16 cellular contexts compared by ENCODE assay signal in the genomic region with DNA sequence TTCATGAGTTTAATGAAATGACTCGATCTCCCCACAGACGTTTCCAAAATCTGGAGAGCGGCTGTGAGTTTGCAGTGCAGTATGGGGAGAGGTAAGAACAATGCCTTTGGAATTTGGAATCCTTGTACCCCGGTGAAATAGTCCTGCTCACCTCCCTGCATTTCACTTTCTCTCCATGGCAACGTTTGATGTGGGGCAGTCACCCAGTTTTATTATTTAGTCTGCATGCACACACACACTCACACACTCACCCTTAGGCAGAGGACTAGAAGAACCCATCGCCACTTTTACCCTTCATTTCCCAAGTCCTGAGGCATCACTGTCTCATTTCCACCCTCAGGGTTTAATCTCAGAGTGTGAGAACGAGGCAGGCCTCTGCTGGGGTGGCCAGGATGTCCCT.
"Had no signal": no experiment of that assay in that cellular context is flagged by ENCODE, and none has a peak within 500 bp of the region (broad histone marks: within the 10 kb centered on the region; RNA-seq: fewer than 3 reads in every experiment).

No MANE protein-coding gene starts in this region.

- H3K36me3 ChIP-seq: adrenal gland, ovary, spleen, thyroid gland had no signal

- H3K9me3 ChIP-seq: adrenal gland, ovary, spleen, thyroid gland had no signal

- DNase-seq: activated CD4-positive, alpha-beta T cell treated with anti-CD3 and anti-CD28 coated beads, Interleukin-2, amount 10 ng/mL, durations not matched to agents 7 days and 5 days; activated CD4-positive, CD25-positive, alpha-beta regulatory T cell; activated CD8-positive, alpha-beta memory T cell treated with anti-CD3 and anti-CD28 coated beads, Interleukin-2, amount 50 U/mL, for 48 hours; activated CD8-positive, alpha-beta T cell treated with anti-CD3 and anti-CD28 coated beads, Interleukin-2, amount 10 ng/mL, durations not matched to agents 7 days and 5 days; activated effector memory CD4-positive, alpha-beta T cell treated with Interleukin-2 at 50 U/mL for 16 hours; activated T-cell treated with anti-CD3 and anti-CD28 coated beads, Interleukin-2, amount 50 U/mL, for 48 hours; adrenal gland; foreskin fibroblast; left colon; nephron progenitor cell; ovary; spleen; stimulated activated naive B cell treated with anti-CD40 and anti-IgM and Interleukin-4, amounts not matched to agents 10 μg/mL and 1 μg/mL and 100 μg/mL, for 72 hours; thyroid gland had no signal

- H3K27me3 ChIP-seq: adrenal gland, ovary, spleen, thyroid gland had no signal

- H3K27ac ChIP-seq: adrenal gland, epithelial cell of prostate, ovary, spleen, thyroid gland had no signal

- H3K4me3 ChIP-seq: adrenal gland, lung, ovary, spleen, thyroid gland had no signal
